15 cellular contexts compared by ENCODE assay signal in genomic region chr10:121675344-121675743, GRCh38.
DNase-seq lines count a peak whose midpoint lies in the region; ATAC-seq, FAIRE-seq and TF ChIP-seq lines count a peak whose summit lies in the region.
"Had no signal": no experiment of that assay in that cellular context is flagged by ENCODE, and none has a peak within 500 bp of the region (broad histone marks: within the 10 kb centered on the region; RNA-seq: fewer than 3 reads in every experiment).

No MANE protein-coding gene starts in this region.

- no peaks in the 10 kb centered on the region for H3K36me3 Mint-ChIP-seq in immature natural killer cell

- no peak for FAIRE-seq in bronchial epithelial cell (lab: Jason Lieb, UNC)
- FAIRE-seq: A204.1, GM19239 had no signal

- DNase-seq in COLO668 (lab: John Stamatoyannopoulos, UW; ENCODE audit: unreplicated experiment) (peak; percentile 4), bronchial epithelial cell (ENCODE audit: low read depth) (peak; percentile 88), kidney tubule cell (ENCODE audit: low spot score) (peak; percentile 57), prostate gland (ENCODE audit: low spot score) (peak; percentile 72), NCI-H2081 (lab: John Stamatoyannopoulos, UW) (no peak), immature natural killer cell (no peak)
- DNase-seq: C1 segment of cervical spinal cord; CD4-positive, alpha-beta T cell; GF-D8; HCEC 1CT; HFFc6 had no signal

- no peaks in the 10 kb centered on the region for H3K9me3 ChIP-seq in prostate gland

- H3K27ac ChIP-seq in prostate gland = peak overlapping the region in 1 of 2 donors; percentile 29

- intact Hi-C loops in prostate gland (cut with DNase I) = no loop called here

- TF ChIP-seq POLR2A in prostate gland (IDR thresholded peaks at IDR 0.05) = no peak

- H3K27me3 ChIP-seq in bronchial epithelial cell (ENCODE audit: control insufficient read depth, insufficient read depth, low read length) = no peaks in the 10 kb centered on the region
- H3K27me3 ChIP-seq in prostate gland (replicated peaks; ENCODE audit: insufficient read depth) = no peaks in the 10 kb centered on the region

- H3K36me3 ChIP-seq in bronchial epithelial cell (ENCODE audit: control insufficient read depth, insufficient read depth, low read length) (no peaks in the 10 kb centered on the region), prostate gland (no peaks in the 10 kb centered on the region)

- H3K9me3 Mint-ChIP-seq in immature natural killer cell = peaks cover 0 to 2% (median 0%) of the 10 kb centered on the region in 6 donors

- H3K4me1 Mint-ChIP-seq in immature natural killer cell = no peaks in the 10 kb centered on the region
- H3K4me1 Mint-ChIP-seq: B cell had no signal

- no peak overlapping the region for H3K27ac Mint-ChIP-seq in immature natural killer cell
- H3K27ac Mint-ChIP-seq: B cell; CD4-positive, alpha-beta T cell; HFFc6 had no signal

- no peak for ATAC-seq in GM21576 (IDR thresholded peaks at IDR 0.05; ENCODE audit: unreplicated experiment)

- WGBS in prostate gland = 55% methylated on average over 4 of the region's 4 CpGs

- H3K4me3 ChIP-seq in bronchial epithelial cell (ENCODE audit: low read depth, low read length) (no peak overlapping the region), prostate gland (no peak overlapping the region)

- TF ChIP-seq CTCF in bronchial epithelial cell (IDR thresholded peaks at IDR 0.05; ENCODE audit: insufficient read depth, low read length, severe bottlenecking) (no peak), prostate gland (IDR thresholded peaks at IDR 0.05) (no peak)

- H3K4me1 ChIP-seq in prostate gland (replicated peaks) = no peaks in the 10 kb centered on the region

- H3K27me3 Mint-ChIP-seq in immature natural killer cell (ENCODE audit: low read depth in 3 of 3) = peaks cover 3 to 10% (median 8%) of the 10 kb centered on the region in 3 donors

- H3K4me3 Mint-ChIP-seq in immature natural killer cell = no peak overlapping the region
- H3K4me3 Mint-ChIP-seq: B cell; CD4-positive, alpha-beta T cell; HFFc6 had no signal

Comparison
In these comparisons a context has a peak if more than half of its experiments do, and no peak if none do; other contexts are left out.
1. DNase-seq: peak in COLO668 (single experiment), bronchial epithelial cell (single experiment), kidney tubule cell (single experiment) and prostate gland (single experiment); none in NCI-H2081 (0 of 2) and immature natural killer cell (0 of 3).